23 cellular contexts compared by ENCODE assay signal in the genomic region with DNA sequence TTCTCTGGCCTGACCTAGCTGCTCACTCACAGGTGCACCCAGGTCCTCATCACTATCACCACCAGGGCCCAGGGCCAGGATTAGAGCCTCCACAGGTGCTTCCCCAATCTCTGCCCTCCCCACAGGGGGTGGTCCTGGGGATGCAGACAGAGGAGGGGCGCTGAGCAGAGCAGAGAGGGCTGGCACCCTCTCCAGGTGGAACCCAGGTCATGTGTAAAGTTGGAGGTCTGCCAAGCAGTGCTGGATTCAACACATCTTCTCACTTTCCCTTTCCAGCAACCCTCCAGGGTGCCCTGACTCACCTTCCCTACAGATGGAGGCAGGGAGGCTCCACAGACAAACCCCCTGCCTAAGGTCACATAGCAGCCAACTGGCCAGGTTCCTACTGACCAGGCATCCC. TPM values are rescaled to one million over a fixed set of nuclear protein-coding genes. Genes with fewer than 3 reads are reported as not detected.
DNase-seq lines count a peak whose midpoint lies in the region; ATAC-seq and TF ChIP-seq lines count a peak whose summit lies in the region.
"Had no signal": no experiment of that assay in that cellular context is flagged by ENCODE, and none has a peak within 500 bp of the region (broad histone marks: within the 10 kb centered on the region; RNA-seq: fewer than 3 reads in every experiment).

No MANE protein-coding gene starts in this region.

- no peak overlapping the region for H3K4me3 ChIP-seq in mammary epithelial cell (replicated peaks in 1 of 3; ENCODE audit: insufficient read depth in 1 of 3, low read depth in 2 of 3, low read length in 3 of 3)
- H3K4me3 ChIP-seq: BLaER1 treated with 17β-estradiol and CSF1 and Interleukin-3, amounts not matched to agents 10 nM and 100 nM; GM23338; HAP-1; K562; SJCRH30 had no signal

- H3K27me3 ChIP-seq in mammary epithelial cell (ENCODE audit: insufficient read depth, low read length) = no peaks in the 10 kb centered on the region
- H3K27me3 ChIP-seq: BLaER1 treated with 17β-estradiol and CSF1 and Interleukin-3, amounts not matched to agents 10 nM and 100 nM; SJCRH30 had no signal

- dilution Hi-C loops in mammary epithelial cell (cut with HindIII; ENCODE audit: low sequenced_read_pairs) = no loop called here

- no peaks in the 10 kb centered on the region for H3K9me3 ChIP-seq in mammary epithelial cell (replicated peaks; ENCODE audit: insufficient read depth, low read length)
- H3K9me3 ChIP-seq: BLaER1 treated with 17β-estradiol and CSF1 and Interleukin-3, amounts not matched to agents 10 nM and 100 nM; HAP-1 had no signal

- BruUV-seq in MCF 10A (replicated peaks; lab: Mats Ljungman, UMichigan) (no TSS peak), mammary epithelial cell (replicated peaks; lab: Mats Ljungman, UMichigan) (no TSS peak)

- intact Hi-C loops in MCF 10A (cut with micrococcal nuclease) (no loop called here), mammary epithelial cell (cut with micrococcal nuclease) (no loop called here)

- H2AFZ ChIP-seq in mammary epithelial cell (ENCODE audit: low read depth, low read length) = no peak overlapping the region
- H2AFZ ChIP-seq: GM23338 had no signal

- in situ Hi-C loops in mammary epithelial cell (cut with MboI; ENCODE audit: low sequenced_read_pairs in 2 of 2) = no loop called here

- peaks cover 6% of the 10 kb centered on the region for H3K36me3 Mint-ChIP-seq in MCF 10A (ENCODE audit: insufficient read depth, unreplicated experiment)
- H3K36me3 Mint-ChIP-seq in activated T-helper 17 cell treated with anti-CD3 and anti-CD28 coated beads, Interleukin-2, amount 50 U/mL, for 72 hours (ENCODE audit: low read depth) = no peaks in the 10 kb centered on the region
- H3K36me3 Mint-ChIP-seq in stimulated activated effector memory CD8-positive, alpha-beta T cell treated with anti-CD3 and anti-CD28 coated beads, Interleukin-12 subunit alpha, Interleukin-12 subunit beta, amount 100 ng/mL, for 72 hours = no peaks in the 10 kb centered on the region
- H3K36me3 Mint-ChIP-seq: CD4-positive, alpha-beta memory T cell had no signal

- no peak overlapping the region for H3K4me2 ChIP-seq in mammary epithelial cell (ENCODE audit: insufficient read depth, low read depth, low read length)
- H3K4me2 ChIP-seq: BLaER1 treated with 17β-estradiol and CSF1 and Interleukin-3, amounts not matched to agents 10 nM and 100 nM; GM23338 had no signal

- H3K27ac ChIP-seq in mammary epithelial cell (ENCODE audit: insufficient read depth, low read depth, low read length) = no peak overlapping the region
- H3K27ac ChIP-seq: BLaER1 treated with 17β-estradiol and CSF1 and Interleukin-3, amounts not matched to agents 10 nM and 100 nM; SJCRH30 had no signal

- H4K20me1 ChIP-seq in mammary epithelial cell (ENCODE audit: insufficient read depth, low read length) = no peaks in the 10 kb centered on the region
- H4K20me1 ChIP-seq: BLaER1 treated with 17β-estradiol and CSF1 and Interleukin-3, amounts not matched to agents 10 nM and 100 nM had no signal

- H3K36me3 ChIP-seq in mammary epithelial cell (ENCODE audit: insufficient read depth, low read length) = no peaks in the 10 kb centered on the region
- H3K36me3 ChIP-seq: BLaER1 treated with 17β-estradiol and CSF1 and Interleukin-3, amounts not matched to agents 10 nM and 100 nM; HAP-1; SJCRH30 had no signal

- ATAC-seq in activated T-helper 17 cell treated with anti-CD3 and anti-CD28 coated beads, Interleukin-2, amount 50 U/mL, for 72 hours (replicated peaks) = no peak
- ATAC-seq in stimulated activated effector memory CD8-positive, alpha-beta T cell treated with anti-CD3 and anti-CD28 coated beads, Interleukin-12 subunit alpha, Interleukin-12 subunit beta, amount 100 ng/mL, for 72 hours = no peak
- ATAC-seq: GM23338, K562, Panc1 had no signal

- no peak overlapping the region for H3K9ac ChIP-seq in mammary epithelial cell (ENCODE audit: insufficient read depth, low read length)
- H3K9ac ChIP-seq: BLaER1 treated with 17β-estradiol and CSF1 and Interleukin-3, amounts not matched to agents 10 nM and 100 nM had no signal

- H3K4me1 Mint-ChIP-seq in MCF 10A (ENCODE audit: insufficient read depth, unreplicated experiment) = no peaks in the 10 kb centered on the region
- no peaks in the 10 kb centered on the region for H3K4me1 Mint-ChIP-seq in activated T-helper 17 cell treated with anti-CD3 and anti-CD28 coated beads, Interleukin-2, amount 50 U/mL, for 72 hours
- peaks cover 8% of the 10 kb centered on the region for H3K4me1 Mint-ChIP-seq in stimulated activated effector memory CD8-positive, alpha-beta T cell treated with anti-CD3 and anti-CD28 coated beads, Interleukin-12 subunit alpha, Interleukin-12 subunit beta, amount 100 ng/mL, for 72 hours

- H3K27me3 Mint-ChIP-seq in MCF 10A (ENCODE audit: insufficient read depth, unreplicated experiment) = peaks cover 16% of the 10 kb centered on the region
- H3K27me3 Mint-ChIP-seq in activated T-helper 17 cell treated with anti-CD3 and anti-CD28 coated beads, Interleukin-2, amount 50 U/mL, for 72 hours = no peaks in the 10 kb centered on the region
- H3K27me3 Mint-ChIP-seq: CD4-positive, alpha-beta memory T cell had no signal

- no peaks in the 10 kb centered on the region for H3K79me2 ChIP-seq in mammary epithelial cell (ENCODE audit: insufficient read depth, low read length)

- CTCF ChIA-PET in MCF 10A (lab: Yijun Ruan, JAX) = no interaction called here
- CTCF ChIA-PET in mammary epithelial cell (lab: Charles Lee; ENCODE audit: low non-redundant PET) = no interaction called here

- H3K4me1 ChIP-seq in mammary epithelial cell (ENCODE audit: insufficient read depth, low read length) = no peaks in the 10 kb centered on the region
- H3K4me1 ChIP-seq: BLaER1 treated with 17β-estradiol and CSF1 and Interleukin-3, amounts not matched to agents 10 nM and 100 nM; SJCRH30 had no signal

- H3K4me3 Mint-ChIP-seq in MCF 10A (ENCODE audit: unreplicated experiment) = no peak overlapping the region
- H3K4me3 Mint-ChIP-seq in activated T-helper 17 cell treated with anti-CD3 and anti-CD28 coated beads, Interleukin-2, amount 50 U/mL, for 72 hours = no peak overlapping the region
- no peak overlapping the region for H3K4me3 Mint-ChIP-seq in stimulated activated effector memory CD8-positive, alpha-beta T cell treated with anti-CD3 and anti-CD28 coated beads, Interleukin-12 subunit alpha, Interleukin-12 subunit beta, amount 100 ng/mL, for 72 hours
- H3K4me3 Mint-ChIP-seq: CD4-positive, alpha-beta memory T cell; GM23338 had no signal

- no peak for TF ChIP-seq CTCF in MCF 10A (IDR thresholded peaks at IDR 0.05; ENCODE audit: unreplicated experiment)
- no peak for TF ChIP-seq CTCF in mammary epithelial cell (conservative IDR thresholded peaks at IDR 0.05 in 1 of 2, IDR thresholded peaks at IDR 0.05 in 1 of 2; ENCODE audit: extremely low read depth in 1 of 2, insufficient read depth in 1 of 2, low read depth in 1 of 2, low read length in 2 of 2)

- H3K9me3 Mint-ChIP-seq in MCF 10A (ENCODE audit: unreplicated experiment) = no peaks in the 10 kb centered on the region
- H3K9me3 Mint-ChIP-seq in activated T-helper 17 cell treated with anti-CD3 and anti-CD28 coated beads, Interleukin-2, amount 50 U/mL, for 72 hours = no peaks in the 10 kb centered on the region
- H3K9me3 Mint-ChIP-seq in stimulated activated effector memory CD8-positive, alpha-beta T cell treated with anti-CD3 and anti-CD28 coated beads, Interleukin-12 subunit alpha, Interleukin-12 subunit beta, amount 100 ng/mL, for 72 hours = no peaks in the 10 kb centered on the region
- H3K9me3 Mint-ChIP-seq: GM23338 had no signal

- DNase-seq in NCI-H2107 treated with DMSO at 0.1 percent for 48 hours (lab: John Stamatoyannopoulos, UW; ENCODE audit: unreplicated experiment) (peak; percentile 8), NCI-H2107 (lab: John Stamatoyannopoulos, UW) (no peak), MCF 10A (ENCODE audit: unreplicated experiment) (peak; percentile 36), mammary epithelial cell (no peak), GDM1 (lab: John Stamatoyannopoulos, UW) (no peak), NCI-H1930 (lab: John Stamatoyannopoulos, UW) (no peak)
- DNase-seq in stimulated activated effector memory CD8-positive, alpha-beta T cell treated with anti-CD3 and anti-CD28 coated beads, Interleukin-12 subunit alpha, Interleukin-12 subunit beta, amount 100 ng/mL, for 72 hours (ENCODE audit: low spot score in 2 of 2) = no peak
- DNase-seq: 8988T; Calu3; CD4-positive, alpha-beta memory T cell; DMS153; NCI-H1092; NCI-H146; NCI-H2029 treated with DMSO at 0.1 percent for 48 hours; SJCRH30 had no signal

- 73% methylated on average over 1 of the region's 1 CpG for WGBS in mammary epithelial cell (ENCODE audit: low coverage, missing lambda C conversion rate)

- no peak overlapping the region for H3K27ac Mint-ChIP-seq in MCF 10A (ENCODE audit: low read depth, unreplicated experiment)
- H3K27ac Mint-ChIP-seq in activated T-helper 17 cell treated with anti-CD3 and anti-CD28 coated beads, Interleukin-2, amount 50 U/mL, for 72 hours = peak overlapping the region; percentile 80
- H3K27ac Mint-ChIP-seq in stimulated activated effector memory CD8-positive, alpha-beta T cell treated with anti-CD3 and anti-CD28 coated beads, Interleukin-12 subunit alpha, Interleukin-12 subunit beta, amount 100 ng/mL, for 72 hours = peak overlapping the region; percentile 43
- H3K27ac Mint-ChIP-seq: GM23338 had no signal

- POLR2A ChIA-PET in MCF 10A (lab: Yijun Ruan, JAX) = no interaction called here

RNA-seq across cellular contexts. Expression of gene ZNF484, which starts 18.2 kb away (rescaled TPM):
- total RNA-seq in MCF 10A (2022) (7.1 and 7.3 TPM in 2 replicates), mammary epithelial cell (10 to 100 TPM in 1 of 2 donors, 1 to 10 TPM in 1; 8.0 to 12.7 TPM)
- 1.9 TPM for polyA plus RNA-seq in mammary epithelial cell
- 15.3 TPM for polyA minus RNA-seq in mammary epithelial cell
- 10 to 100 TPM in 1 of 2 donors, 1 to 10 TPM in 1; 9.9 to 17.0 TPM for total RNA-seq in activated T-helper 17 cell treated with anti-CD3 and anti-CD28 coated beads, Interleukin-2, amount 50 U/mL, for 72 hours

RNA-seq across cellular contexts. Expression of gene FGD3, which starts 51.3 kb away (rescaled TPM):
- total RNA-seq in MCF 10A (2022) (not detected in 2 replicates), mammary epithelial cell (under 1 TPM; 0.59 to 0.67 TPM)
- polyA plus RNA-seq in mammary epithelial cell = 0.14 TPM
- not detected for polyA minus RNA-seq in mammary epithelial cell
- 10 to 100 TPM; 70.6 to 80.2 TPM for total RNA-seq in activated T-helper 17 cell treated with anti-CD3 and anti-CD28 coated beads, Interleukin-2, amount 50 U/mL, for 72 hours
- total RNA-seq: G401, LHCN-M2 had no signal

Comparison
In these comparisons a context has a peak if more than half of its experiments do, and no peak if none do; other contexts are left out.
1. DNase-seq: peak in NCI-H2107 treated with DMSO at 0.1 percent for 48 hours (single experiment) and MCF 10A (single experiment); none in NCI-H2107 (single experiment), mammary epithelial cell (single experiment), stimulated activated effector memory CD8-positive, alpha-beta T cell treated with anti-CD3 and anti-CD28 coated beads, Interleukin-12 subunit alpha, Interleukin-12 subunit beta, amount 100 ng/mL, for 72 hours (0 of 2), GDM1 (single experiment) and NCI-H1930 (0 of 2).
2. RNA of gene FGD3, which starts 51.3 kb away (total RNA-seq): 70.6 to 80.2 TPM in activated T-helper 17 cell treated with anti-CD3 and anti-CD28 coated beads, Interleukin-2, amount 50 U/mL, for 72 hours; 0.59 to 0.67 TPM in mammary epithelial cell and not detected in MCF 10A; every median in the first group is over 10 times any median in the second.